1 cellular context compared by ENCODE assay signal in the genomic region with DNA sequence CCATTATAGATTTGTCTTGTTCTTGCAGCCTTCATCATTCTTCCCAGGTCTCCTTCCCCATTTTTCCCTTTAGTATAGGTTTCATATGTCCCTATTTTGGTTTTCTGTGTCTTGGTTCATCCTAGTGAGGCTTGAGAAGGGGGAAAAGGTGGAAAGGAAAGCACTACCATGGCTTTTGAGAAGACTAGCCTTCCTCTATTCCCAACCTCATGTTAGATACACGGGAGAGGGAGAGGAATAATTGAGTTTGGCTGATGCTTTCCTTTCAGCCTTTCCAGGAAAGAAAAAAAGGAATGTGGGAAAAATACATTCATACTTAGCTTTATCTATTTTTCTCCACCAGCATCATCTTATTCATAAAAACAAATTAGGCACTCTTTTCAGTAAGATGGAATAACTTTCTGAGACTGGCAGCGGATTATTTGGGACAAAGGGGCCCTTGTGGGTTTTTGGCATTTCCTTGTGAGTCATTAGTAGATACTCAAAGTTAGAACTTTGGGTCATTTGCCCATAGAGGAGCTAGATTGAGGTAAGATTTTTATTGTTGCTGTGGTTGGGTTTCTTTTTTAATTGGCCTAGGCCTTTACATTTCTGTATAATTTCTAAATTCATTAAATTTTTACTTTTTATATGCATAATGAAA.
TF ChIP-seq lines count a peak whose summit lies in the region.

No MANE protein-coding gene starts in this region.

TF ChIP-seq in WTC11, 78 proteins besides CTCF, POLR2A, EP300 and RAD21 (continued from another document):
- TF ChIP-seq, protein P1, sequence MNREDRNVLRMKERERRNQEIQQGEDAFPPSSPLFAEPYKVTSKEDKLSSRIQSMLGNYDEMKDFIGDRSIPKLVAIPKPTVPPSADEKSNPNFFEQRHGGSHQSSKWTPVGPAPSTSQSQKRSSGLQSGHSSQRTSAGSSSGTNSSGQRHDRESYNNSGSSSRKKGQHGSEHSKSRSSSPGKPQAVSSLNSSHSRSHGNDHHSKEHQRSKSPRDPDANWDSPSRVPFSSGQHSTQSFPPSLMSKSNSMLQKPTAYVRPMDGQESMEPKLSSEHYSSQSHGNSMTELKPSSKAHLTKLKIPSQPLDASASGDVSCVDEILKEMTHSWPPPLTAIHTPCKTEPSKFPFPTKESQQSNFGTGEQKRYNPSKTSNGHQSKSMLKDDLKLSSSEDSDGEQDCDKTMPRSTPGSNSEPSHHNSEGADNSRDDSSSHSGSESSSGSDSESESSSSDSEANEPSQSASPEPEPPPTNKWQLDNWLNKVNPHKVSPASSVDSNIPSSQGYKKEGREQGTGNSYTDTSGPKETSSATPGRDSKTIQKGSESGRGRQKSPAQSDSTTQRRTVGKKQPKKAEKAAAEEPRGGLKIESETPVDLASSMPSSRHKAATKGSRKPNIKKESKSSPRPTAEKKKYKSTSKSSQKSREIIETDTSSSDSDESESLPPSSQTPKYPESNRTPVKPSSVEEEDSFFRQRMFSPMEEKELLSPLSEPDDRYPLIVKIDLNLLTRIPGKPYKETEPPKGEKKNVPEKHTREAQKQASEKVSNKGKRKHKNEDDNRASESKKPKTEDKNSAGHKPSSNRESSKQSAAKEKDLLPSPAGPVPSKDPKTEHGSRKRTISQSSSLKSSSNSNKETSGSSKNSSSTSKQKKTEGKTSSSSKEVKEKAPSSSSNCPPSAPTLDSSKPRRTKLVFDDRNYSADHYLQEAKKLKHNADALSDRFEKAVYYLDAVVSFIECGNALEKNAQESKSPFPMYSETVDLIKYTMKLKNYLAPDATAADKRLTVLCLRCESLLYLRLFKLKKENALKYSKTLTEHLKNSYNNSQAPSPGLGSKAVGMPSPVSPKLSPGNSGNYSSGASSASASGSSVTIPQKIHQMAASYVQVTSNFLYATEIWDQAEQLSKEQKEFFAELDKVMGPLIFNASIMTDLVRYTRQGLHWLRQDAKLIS (CRISPR knock-in tag; IDR thresholded peaks at IDR 0.05; ENCODE audit: borderline replicate concordance): no peak
- TF ChIP-seq, protein P2, sequence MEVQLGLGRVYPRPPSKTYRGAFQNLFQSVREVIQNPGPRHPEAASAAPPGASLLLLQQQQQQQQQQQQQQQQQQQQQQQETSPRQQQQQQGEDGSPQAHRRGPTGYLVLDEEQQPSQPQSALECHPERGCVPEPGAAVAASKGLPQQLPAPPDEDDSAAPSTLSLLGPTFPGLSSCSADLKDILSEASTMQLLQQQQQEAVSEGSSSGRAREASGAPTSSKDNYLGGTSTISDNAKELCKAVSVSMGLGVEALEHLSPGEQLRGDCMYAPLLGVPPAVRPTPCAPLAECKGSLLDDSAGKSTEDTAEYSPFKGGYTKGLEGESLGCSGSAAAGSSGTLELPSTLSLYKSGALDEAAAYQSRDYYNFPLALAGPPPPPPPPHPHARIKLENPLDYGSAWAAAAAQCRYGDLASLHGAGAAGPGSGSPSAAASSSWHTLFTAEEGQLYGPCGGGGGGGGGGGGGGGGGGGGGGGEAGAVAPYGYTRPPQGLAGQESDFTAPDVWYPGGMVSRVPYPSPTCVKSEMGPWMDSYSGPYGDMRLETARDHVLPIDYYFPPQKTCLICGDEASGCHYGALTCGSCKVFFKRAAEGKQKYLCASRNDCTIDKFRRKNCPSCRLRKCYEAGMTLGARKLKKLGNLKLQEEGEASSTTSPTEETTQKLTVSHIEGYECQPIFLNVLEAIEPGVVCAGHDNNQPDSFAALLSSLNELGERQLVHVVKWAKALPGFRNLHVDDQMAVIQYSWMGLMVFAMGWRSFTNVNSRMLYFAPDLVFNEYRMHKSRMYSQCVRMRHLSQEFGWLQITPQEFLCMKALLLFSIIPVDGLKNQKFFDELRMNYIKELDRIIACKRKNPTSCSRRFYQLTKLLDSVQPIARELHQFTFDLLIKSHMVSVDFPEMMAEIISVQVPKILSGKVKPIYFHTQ (CRISPR knock-in tag; IDR thresholded peaks at IDR 0.05): no peak
- TF ChIP-seq ETV6 (CRISPR knock-in tag; IDR thresholded peaks at IDR 0.05): no peak
- TF ChIP-seq, protein P3, sequence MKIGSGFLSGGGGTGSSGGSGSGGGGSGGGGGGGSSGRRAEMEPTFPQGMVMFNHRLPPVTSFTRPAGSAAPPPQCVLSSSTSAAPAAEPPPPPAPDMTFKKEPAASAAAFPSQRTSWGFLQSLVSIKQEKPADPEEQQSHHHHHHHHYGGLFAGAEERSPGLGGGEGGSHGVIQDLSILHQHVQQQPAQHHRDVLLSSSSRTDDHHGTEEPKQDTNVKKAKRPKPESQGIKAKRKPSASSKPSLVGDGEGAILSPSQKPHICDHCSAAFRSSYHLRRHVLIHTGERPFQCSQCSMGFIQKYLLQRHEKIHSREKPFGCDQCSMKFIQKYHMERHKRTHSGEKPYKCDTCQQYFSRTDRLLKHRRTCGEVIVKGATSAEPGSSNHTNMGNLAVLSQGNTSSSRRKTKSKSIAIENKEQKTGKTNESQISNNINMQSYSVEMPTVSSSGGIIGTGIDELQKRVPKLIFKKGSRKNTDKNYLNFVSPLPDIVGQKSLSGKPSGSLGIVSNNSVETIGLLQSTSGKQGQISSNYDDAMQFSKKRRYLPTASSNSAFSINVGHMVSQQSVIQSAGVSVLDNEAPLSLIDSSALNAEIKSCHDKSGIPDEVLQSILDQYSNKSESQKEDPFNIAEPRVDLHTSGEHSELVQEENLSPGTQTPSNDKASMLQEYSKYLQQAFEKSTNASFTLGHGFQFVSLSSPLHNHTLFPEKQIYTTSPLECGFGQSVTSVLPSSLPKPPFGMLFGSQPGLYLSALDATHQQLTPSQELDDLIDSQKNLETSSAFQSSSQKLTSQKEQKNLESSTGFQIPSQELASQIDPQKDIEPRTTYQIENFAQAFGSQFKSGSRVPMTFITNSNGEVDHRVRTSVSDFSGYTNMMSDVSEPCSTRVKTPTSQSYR (CRISPR knock-in tag; IDR thresholded peaks at IDR 0.05): no peak
- no peak for TF ChIP-seq HMGA2 (CRISPR knock-in tag; IDR thresholded peaks at IDR 0.05)
- TF ChIP-seq KAT7 (CRISPR knock-in tag; IDR thresholded peaks at IDR 0.05; ENCODE audit: borderline replicate concordance): no peak
- TF ChIP-seq JUN (CRISPR knock-in tag; IDR thresholded peaks at IDR 0.05): no peak
- no peak for TF ChIP-seq SP1 (CRISPR knock-in tag; conservative IDR thresholded peaks at IDR 0.05)
- no peak for TF ChIP-seq JAZF1 (CRISPR knock-in tag; IDR thresholded peaks at IDR 0.05)
- TF ChIP-seq TEAD4 (CRISPR knock-in tag; IDR thresholded peaks at IDR 0.05): no peak
- no peak for TF ChIP-seq NR3C1 (CRISPR knock-in tag; conservative IDR thresholded peaks at IDR 0.05; ENCODE audit: low read depth)
- no peak for TF ChIP-seq TCF7 (CRISPR knock-in tag; IDR thresholded peaks at IDR 0.05; ENCODE audit: low read depth)
- TF ChIP-seq, protein P4, sequence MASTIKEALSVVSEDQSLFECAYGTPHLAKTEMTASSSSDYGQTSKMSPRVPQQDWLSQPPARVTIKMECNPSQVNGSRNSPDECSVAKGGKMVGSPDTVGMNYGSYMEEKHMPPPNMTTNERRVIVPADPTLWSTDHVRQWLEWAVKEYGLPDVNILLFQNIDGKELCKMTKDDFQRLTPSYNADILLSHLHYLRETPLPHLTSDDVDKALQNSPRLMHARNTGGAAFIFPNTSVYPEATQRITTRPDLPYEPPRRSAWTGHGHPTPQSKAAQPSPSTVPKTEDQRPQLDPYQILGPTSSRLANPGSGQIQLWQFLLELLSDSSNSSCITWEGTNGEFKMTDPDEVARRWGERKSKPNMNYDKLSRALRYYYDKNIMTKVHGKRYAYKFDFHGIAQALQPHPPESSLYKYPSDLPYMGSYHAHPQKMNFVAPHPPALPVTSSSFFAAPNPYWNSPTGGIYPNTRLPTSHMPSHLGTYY (CRISPR knock-in tag; IDR thresholded peaks at IDR 0.05): no peak
- no peak for TF ChIP-seq ZNF138 (CRISPR knock-in tag; conservative IDR thresholded peaks at IDR 0.05)
